23 cellular contexts compared by ENCODE assay signal in the genomic region with DNA sequence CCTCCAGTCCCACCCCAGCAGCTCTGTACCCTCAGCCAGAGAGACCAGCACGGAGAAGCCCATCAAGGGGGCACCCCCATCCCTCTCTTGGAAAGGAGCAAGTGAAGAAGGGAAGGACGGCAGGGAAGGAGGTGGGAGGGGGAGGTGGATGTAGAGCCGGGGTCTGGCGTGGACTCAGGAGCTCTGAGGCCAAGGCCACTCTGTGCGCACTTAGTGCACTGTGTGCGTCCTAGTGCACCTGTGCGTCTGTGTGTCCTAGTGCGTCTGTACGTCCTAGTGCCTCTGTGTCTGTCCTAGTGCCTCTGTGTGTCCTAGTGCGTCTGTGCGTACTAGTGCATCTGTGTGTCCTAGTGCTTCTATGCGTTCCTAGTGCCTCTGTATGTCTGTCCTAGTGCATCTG. TPM values are rescaled to one million over a fixed set of nuclear protein-coding genes. Genes with fewer than 3 reads are reported as not detected.
DNase-seq lines count a peak whose midpoint lies in the region; ATAC-seq and TF ChIP-seq lines count a peak whose summit lies in the region.
"Had no signal": no experiment of that assay in that cellular context is flagged by ENCODE, and none has a peak within 500 bp of the region (broad histone marks: within the 10 kb centered on the region; RNA-seq: fewer than 3 reads in every experiment).

No MANE protein-coding gene starts in this region.

- no peaks in the 10 kb centered on the region for H3K9me3 Mint-ChIP-seq in activated naive CD4-positive, alpha-beta T cell treated with anti-CD3 and anti-CD28 coated beads, Interleukin-2, amount 10 ng/mL, durations not matched to agents 7 days and 5 days
- no peaks in the 10 kb centered on the region for H3K9me3 Mint-ChIP-seq in activated B cell treated with CpG ODN at 0.5 μM for 24 hours
- H3K9me3 Mint-ChIP-seq in T-helper 2 cell treated with Interferon-gamma antibody and Interleukin-4, amounts not matched to agents 5 μg/mL and 100 μg/mL, for 36 hours: no peaks in the 10 kb centered on the region
- H3K9me3 Mint-ChIP-seq in activated naive CD4-positive, alpha-beta T cell treated with anti-CD3 and anti-CD28 coated beads for 36 hours: no peaks in the 10 kb centered on the region
- H3K9me3 Mint-ChIP-seq: activated CD4-positive, alpha-beta memory T cell treated with anti-CD3 and anti-CD28 coated beads, Interleukin-2, amount 10 ng/mL, durations not matched to agents 7 days and 5 days; activated naive CD4-positive, alpha-beta T cell treated with anti-CD3 and anti-CD28 coated beads, Interleukin-2, amount 50 U/mL, for 24 hours; CD8-positive, alpha-beta T cell; stimulated activated memory B cell treated with anti-CD40 and anti-IgM and Interleukin-4, amounts not matched to agents 10 μg/mL and 1 μg/mL and 100 μg/mL, for 72 hours had no signal

- H3K4me1 Mint-ChIP-seq in activated naive CD4-positive, alpha-beta T cell treated with anti-CD3 and anti-CD28 coated beads, Interleukin-2, amount 10 ng/mL, durations not matched to agents 7 days and 5 days: no peaks in the 10 kb centered on the region
- H3K4me1 Mint-ChIP-seq in activated B cell treated with CpG ODN at 0.5 μM for 24 hours: no peaks in the 10 kb centered on the region
- H3K4me1 Mint-ChIP-seq in T-helper 2 cell treated with Interferon-gamma antibody and Interleukin-4, amounts not matched to agents 5 μg/mL and 100 μg/mL, for 36 hours (ENCODE audit: low read depth): no peaks in the 10 kb centered on the region
- H3K4me1 Mint-ChIP-seq in activated naive CD4-positive, alpha-beta T cell treated with anti-CD3 and anti-CD28 coated beads for 36 hours (ENCODE audit: low read depth): no peaks in the 10 kb centered on the region
- H3K4me1 Mint-ChIP-seq: activated CD4-positive, alpha-beta memory T cell treated with anti-CD3 and anti-CD28 coated beads, Interleukin-2, amount 10 ng/mL, durations not matched to agents 7 days and 5 days; activated naive CD4-positive, alpha-beta T cell treated with anti-CD3 and anti-CD28 coated beads, Interleukin-2, amount 50 U/mL, for 24 hours had no signal

- no peak overlapping the region for H3K27ac ChIP-seq in tibial artery
- H3K27ac ChIP-seq: colonic mucosa, SJSA1 had no signal

- peaks cover 57 to 100% (median 92%) of the 10 kb centered on the region in 3 donors for H3K36me3 ChIP-seq in tibial artery

- H3K4me1 ChIP-seq in tibial artery: no peaks in the 10 kb centered on the region
- H3K4me1 ChIP-seq: SJSA1 had no signal

- CTCF ChIA-PET in activated naive CD4-positive, alpha-beta T cell treated with anti-CD3 and anti-CD28 coated beads, Interleukin-2, amount 10 ng/mL, durations not matched to agents 7 days and 5 days (lab: Charles Lee): no interaction called here
- CTCF ChIA-PET in activated B cell treated with CpG ODN at 0.5 μM for 24 hours (lab: Charles Lee): no interaction called here
- CTCF ChIA-PET in activated naive CD4-positive, alpha-beta T cell treated with anti-CD3 and anti-CD28 coated beads for 36 hours (lab: Charles Lee): no interaction called here

- H3K27me3 Mint-ChIP-seq in activated naive CD4-positive, alpha-beta T cell treated with anti-CD3 and anti-CD28 coated beads, Interleukin-2, amount 10 ng/mL, durations not matched to agents 7 days and 5 days: no peaks in the 10 kb centered on the region
- H3K27me3 Mint-ChIP-seq in activated B cell treated with CpG ODN at 0.5 μM for 24 hours: no peaks in the 10 kb centered on the region
- H3K27me3 Mint-ChIP-seq in T-helper 2 cell treated with Interferon-gamma antibody and Interleukin-4, amounts not matched to agents 5 μg/mL and 100 μg/mL, for 36 hours (ENCODE audit: low read depth): no peaks in the 10 kb centered on the region
- H3K27me3 Mint-ChIP-seq in activated naive CD4-positive, alpha-beta T cell treated with anti-CD3 and anti-CD28 coated beads for 36 hours (ENCODE audit: low read depth): no peaks in the 10 kb centered on the region
- H3K27me3 Mint-ChIP-seq: activated CD4-positive, alpha-beta memory T cell treated with anti-CD3 and anti-CD28 coated beads, Interleukin-2, amount 10 ng/mL, durations not matched to agents 7 days and 5 days; activated naive CD4-positive, alpha-beta T cell treated with anti-CD3 and anti-CD28 coated beads, Interleukin-2, amount 50 U/mL, for 24 hours; stimulated activated memory B cell treated with anti-CD40 and anti-IgM and Interleukin-4, amounts not matched to agents 10 μg/mL and 1 μg/mL and 100 μg/mL, for 72 hours had no signal

- H3K27me3 ChIP-seq in tibial artery: no peaks in the 10 kb centered on the region
- H3K27me3 ChIP-seq: colonic mucosa, gastroesophageal sphincter, SJSA1 had no signal

- intact Hi-C loops in activated B cell treated with CpG ODN at 0.5 μM for 24 hours (cut with micrococcal nuclease) (no loop called here), tibial artery (cut with DNase I; ENCODE audit: low total_unique reads) (no loop called here)
- intact Hi-C loops in activated naive CD4-positive, alpha-beta T cell treated with anti-CD3 and anti-CD28 coated beads for 36 hours (cut with micrococcal nuclease): no loop called here

- H3K9me3 ChIP-seq in tibial artery: no peaks in the 10 kb centered on the region
- H3K9me3 ChIP-seq: colonic mucosa, gastroesophageal sphincter, SJSA1 had no signal

- H3K4me3 Mint-ChIP-seq in activated naive CD4-positive, alpha-beta T cell treated with anti-CD3 and anti-CD28 coated beads, Interleukin-2, amount 10 ng/mL, durations not matched to agents 7 days and 5 days: no peak overlapping the region
- H3K4me3 Mint-ChIP-seq in activated B cell treated with CpG ODN at 0.5 μM for 24 hours: no peak overlapping the region
- H3K4me3 Mint-ChIP-seq in T-helper 2 cell treated with Interferon-gamma antibody and Interleukin-4, amounts not matched to agents 5 μg/mL and 100 μg/mL, for 36 hours: no peak overlapping the region
- H3K4me3 Mint-ChIP-seq in activated naive CD4-positive, alpha-beta T cell treated with anti-CD3 and anti-CD28 coated beads for 36 hours: no peak overlapping the region
- H3K4me3 Mint-ChIP-seq: activated CD4-positive, alpha-beta memory T cell treated with anti-CD3 and anti-CD28 coated beads, Interleukin-2, amount 10 ng/mL, durations not matched to agents 7 days and 5 days; activated naive CD4-positive, alpha-beta T cell treated with anti-CD3 and anti-CD28 coated beads, Interleukin-2, amount 50 U/mL, for 24 hours; CD8-positive, alpha-beta T cell; stimulated activated memory B cell treated with anti-CD40 and anti-IgM and Interleukin-4, amounts not matched to agents 10 μg/mL and 1 μg/mL and 100 μg/mL, for 72 hours had no signal

- H3K4me3 ChIP-seq in tibial artery: no peak overlapping the region
- H3K4me3 ChIP-seq: colonic mucosa, gastroesophageal sphincter, SJSA1 had no signal

- no peak for TF ChIP-seq CTCF in activated B cell treated with CpG ODN at 0.5 μM for 24 hours (IDR thresholded peaks at IDR 0.05)
- TF ChIP-seq CTCF in tibial artery (IDR thresholded peaks at IDR 0.05): no peak

- POLR2A ChIA-PET in activated B cell treated with CpG ODN at 0.5 μM for 24 hours (lab: Charles Lee): no interaction called here

- H3K36me3 Mint-ChIP-seq in activated naive CD4-positive, alpha-beta T cell treated with anti-CD3 and anti-CD28 coated beads, Interleukin-2, amount 10 ng/mL, durations not matched to agents 7 days and 5 days: peaks cover 25% of the 10 kb centered on the region
- peaks cover 57% of the 10 kb centered on the region for H3K36me3 Mint-ChIP-seq in activated B cell treated with CpG ODN at 0.5 μM for 24 hours (ENCODE audit: low read depth)
- peaks cover 22% of the 10 kb centered on the region for H3K36me3 Mint-ChIP-seq in T-helper 2 cell treated with Interferon-gamma antibody and Interleukin-4, amounts not matched to agents 5 μg/mL and 100 μg/mL, for 36 hours (ENCODE audit: low read depth)
- H3K36me3 Mint-ChIP-seq in activated naive CD4-positive, alpha-beta T cell treated with anti-CD3 and anti-CD28 coated beads for 36 hours (ENCODE audit: low read depth): peaks cover 7% of the 10 kb centered on the region

- no peak for ATAC-seq in activated B cell treated with CpG ODN at 0.5 μM for 24 hours (ENCODE audit: low read depth)
- ATAC-seq: CD8-positive, alpha-beta T cell; gastroesophageal sphincter; stimulated activated memory B cell treated with anti-CD40 and anti-IgM and Interleukin-4, amounts not matched to agents 10 μg/mL and 1 μg/mL and 100 μg/mL, for 72 hours had no signal

- peak overlapping the region; percentile 57 for H3K27ac Mint-ChIP-seq in activated naive CD4-positive, alpha-beta T cell treated with anti-CD3 and anti-CD28 coated beads, Interleukin-2, amount 10 ng/mL, durations not matched to agents 7 days and 5 days
- H3K27ac Mint-ChIP-seq in activated B cell treated with CpG ODN at 0.5 μM for 24 hours: no peak overlapping the region
- no peak overlapping the region for H3K27ac Mint-ChIP-seq in T-helper 2 cell treated with Interferon-gamma antibody and Interleukin-4, amounts not matched to agents 5 μg/mL and 100 μg/mL, for 36 hours
- H3K27ac Mint-ChIP-seq in activated naive CD4-positive, alpha-beta T cell treated with anti-CD3 and anti-CD28 coated beads for 36 hours: no peak overlapping the region
- H3K27ac Mint-ChIP-seq: activated CD4-positive, alpha-beta memory T cell treated with anti-CD3 and anti-CD28 coated beads, Interleukin-2, amount 10 ng/mL, durations not matched to agents 7 days and 5 days; activated naive CD4-positive, alpha-beta T cell treated with anti-CD3 and anti-CD28 coated beads, Interleukin-2, amount 50 U/mL, for 24 hours; CD8-positive, alpha-beta T cell; stimulated activated memory B cell treated with anti-CD40 and anti-IgM and Interleukin-4, amounts not matched to agents 10 μg/mL and 1 μg/mL and 100 μg/mL, for 72 hours had no signal

- DNase-seq in activated naive CD4-positive, alpha-beta T cell treated with anti-CD3 and anti-CD28 coated beads, Interleukin-2, amount 10 ng/mL, durations not matched to agents 7 days and 5 days: no peak
- no peak for DNase-seq in activated naive CD4-positive, alpha-beta T cell (lab: John Stamatoyannopoulos, UW)
- DNase-seq in activated B cell treated with CpG ODN at 0.5 μM for 24 hours (peak; percentile 11), mesenteric fat pad (ENCODE audit: low spot score) (peak; percentile 39), tibial artery (peak; percentile 14 to 59), NOMO-1 treated with DMSO at 0.1 percent for 48 hours (lab: John Stamatoyannopoulos, UW; ENCODE audit: unreplicated experiment) (no peak)
- no peak for DNase-seq in T-helper 2 cell treated with Interferon-gamma antibody and Interleukin-4, amounts not matched to agents 5 μg/mL and 100 μg/mL, for 36 hours (ENCODE audit: low spot score)
- no peak for DNase-seq in activated naive CD4-positive, alpha-beta T cell treated with anti-CD3 and anti-CD28 coated beads for 36 hours
- DNase-seq: activated CD4-positive, alpha-beta memory T cell treated with anti-CD3 and anti-CD28 coated beads, Interleukin-2, amount 10 ng/mL, durations not matched to agents 7 days and 5 days; CD8-positive, alpha-beta T cell; colonic mucosa; effector CD8-positive, alpha-beta T cell; hypothalamus; mesendoderm; NCI-H1092; NCI-H1694 treated with DMSO at 0.1 percent for 48 hours; NCI-H2171 treated with DMSO at 0.1 percent for 48 hours; NCI-H510A; substantia nigra had no signal

RNA-seq across cellular contexts. Expression of a gene that starts 54.2 kb away (rescaled TPM):
- total RNA-seq in activated B cell treated with CpG ODN at 0.5 μM for 24 hours: 14.4 and 20.1 TPM in 2 replicates
- 165 TPM for total RNA-seq in mesenteric fat pad
- 10 to 100 TPM; 68.9 to 69.7 TPM for total RNA-seq in activated naive CD4-positive, alpha-beta T cell treated with anti-CD3 and anti-CD28 coated beads for 36 hours

RNA-seq across cellular contexts. Expression of a gene that starts 58.0 kb away (rescaled TPM):
- total RNA-seq in activated B cell treated with CpG ODN at 0.5 μM for 24 hours: 18.9 and 22.0 TPM in 2 replicates
- 170 TPM for total RNA-seq in mesenteric fat pad
- 10 to 100 TPM; 19.6 to 20.0 TPM for total RNA-seq in activated naive CD4-positive, alpha-beta T cell treated with anti-CD3 and anti-CD28 coated beads for 36 hours

Comparison
In these comparisons a context has a peak if more than half of its experiments do, and no peak if none do; other contexts are left out.
1. DNase-seq: peak in activated B cell treated with CpG ODN at 0.5 μM for 24 hours (single experiment), mesenteric fat pad (single experiment) and tibial artery (2 of 2); none in activated naive CD4-positive, alpha-beta T cell treated with anti-CD3 and anti-CD28 coated beads, Interleukin-2, amount 10 ng/mL, durations not matched to agents 7 days and 5 days (single experiment), activated naive CD4-positive, alpha-beta T cell (0 of 4), T-helper 2 cell treated with Interferon-gamma antibody and Interleukin-4, amounts not matched to agents 5 μg/mL and 100 μg/mL, for 36 hours (single experiment), activated naive CD4-positive, alpha-beta T cell treated with anti-CD3 and anti-CD28 coated beads for 36 hours (single experiment) and NOMO-1 treated with DMSO at 0.1 percent for 48 hours (single experiment).